In the genomic region with DNA sequence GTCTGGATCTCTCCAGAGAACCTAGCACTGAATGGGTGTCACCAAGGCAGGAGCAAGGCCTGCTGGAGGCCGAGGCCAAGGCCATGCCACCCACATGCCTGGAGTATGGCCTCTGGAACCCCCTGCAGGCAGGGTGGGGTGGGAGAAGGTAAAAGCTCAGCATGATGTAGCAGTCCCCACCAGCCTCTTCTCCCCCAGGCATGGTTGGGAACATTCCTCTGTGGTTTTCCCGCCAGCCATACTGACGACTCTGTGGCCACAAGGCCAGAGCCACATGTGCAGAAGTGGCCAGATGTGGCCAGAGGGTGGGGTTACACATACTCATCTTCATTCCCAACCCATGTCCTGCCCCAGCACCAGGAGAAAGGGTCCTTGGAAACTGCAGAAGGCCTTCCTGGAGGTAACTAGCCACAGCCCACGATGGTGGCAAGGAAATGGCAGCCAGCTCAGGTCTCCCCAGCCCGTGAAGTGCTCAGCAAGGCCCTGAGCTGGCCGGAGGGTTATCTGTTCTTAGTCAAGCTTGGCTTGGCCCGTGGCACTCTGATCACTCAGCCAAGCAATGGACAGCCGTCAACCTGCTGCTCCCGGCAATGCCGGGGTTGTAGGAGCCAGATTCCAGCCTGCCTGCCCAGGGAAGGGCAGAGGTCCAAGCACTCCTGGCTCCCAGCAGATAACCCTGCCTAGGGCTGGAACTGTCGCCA, we compare ENCODE assay signal across 9 cellular contexts. TPM values are rescaled to one million over a fixed set of nuclear protein-coding genes. Genes with fewer than 3 reads are reported as not detected.
DNase-seq lines count a peak whose midpoint lies in the region; TF ChIP-seq lines count a peak whose summit lies in the region.
"Had no signal": no experiment of that assay in that cellular context is flagged by ENCODE, and none has a peak within 500 bp of the region (broad histone marks: within the 10 kb centered on the region; RNA-seq: fewer than 3 reads in every experiment).

No MANE protein-coding gene starts in this region.

- H3K4me1 ChIP-seq in esophagus (ENCODE audit: control insufficient read depth in 2 of 2, insufficient read depth in 2 of 2, low read length in 1 of 2) (peaks cover 14 to 22% of the 10 kb centered on the region in 2 donors), MM.1S (ENCODE audit: low read length) (0 out of 2 replicates have a peak, but pooled peaks cover 4% of the 10 kb centered on the region)

- no peaks in the 10 kb centered on the region for H4K20me1 ChIP-seq in MM.1S (ENCODE audit: insufficient read depth, low read length)

- H3K27me3 Mint-ChIP-seq in nephron progenitor cell (ENCODE audit: low read depth, poor library complexity) (no peaks in the 10 kb centered on the region), progenitor cell of endocrine pancreas (no peaks in the 10 kb centered on the region)

- WGBS in esophagus, 2 donors: 43 to 48% methylated on average over 11 of the region's 11 CpGs

- H3K79me2 ChIP-seq in MM.1S (ENCODE audit: low read length): peaks cover 53% of the 10 kb centered on the region

- DNase-seq in AG09309 (ENCODE audit: low read depth): peak; percentile 45
- DNase-seq in NCI-H446 treated with DMSO at 0.1 percent for 48 hours (lab: John Stamatoyannopoulos, UW): peak; percentile 17
- no peak for DNase-seq in nephron progenitor cell
- DNase-seq in ureter (ENCODE audit: low spot score): no peak
- no peak for DNase-seq in MM.1S
- no peak for DNase-seq in NCI-H187 treated with DMSO at 0.1 percent for 48 hours (lab: John Stamatoyannopoulos, UW)
- no peak for DNase-seq in progenitor cell of endocrine pancreas (ENCODE audit: low spot score, unreplicated experiment)

- H3K36me3 ChIP-seq in esophagus (ENCODE audit: control insufficient read depth in 2 of 2, insufficient read depth in 2 of 2, low read length in 1 of 2) (peaks cover 0 to 18% of the 10 kb centered on the region in 2 donors), MM.1S (replicated peaks; ENCODE audit: insufficient read depth, low read length) (no peaks in the 10 kb centered on the region; the same call in 1 of the 2 replicates)

- H3K27ac Mint-ChIP-seq in nephron progenitor cell: peak overlapping the region; percentile 100
- no peak overlapping the region for H3K27ac Mint-ChIP-seq in progenitor cell of endocrine pancreas

- H3K9me3 ChIP-seq in esophagus (ENCODE audit: control insufficient read depth in 2 of 2, insufficient read depth in 1 of 2, low read depth in 1 of 2, low read length in 1 of 2): no peaks in the 10 kb centered on the region
- no peaks in the 10 kb centered on the region for H3K9me3 ChIP-seq in MM.1S (replicated peaks; ENCODE audit: insufficient read depth, low read length)

- no peak overlapping the region for H2AFZ ChIP-seq in MM.1S (ENCODE audit: low read length)

- H3K4me3 ChIP-seq in AG09309 (ENCODE audit: control insufficient read depth, low read depth, low read length) (no peak overlapping the region), esophagus (ENCODE audit: low read depth in 1 of 2, low read length in 2 of 2) (no peak overlapping the region), MM.1S (ENCODE audit: low read length) (no peak overlapping the region)

- H3K4me2 ChIP-seq in MM.1S (ENCODE audit: low read depth, low read length): no peak overlapping the region

- H3K27ac ChIP-seq in esophagus (ENCODE audit: low read depth in 2 of 2, low read length in 1 of 2) (peak overlapping the region; percentile 74 to 79), MM.1S (ENCODE audit: low read length) (no peak overlapping the region)

- no peaks in the 10 kb centered on the region for H3F3A ChIP-seq in MM.1S (ENCODE audit: insufficient read depth, low read length)

- H3K27me3 ChIP-seq in esophagus (ENCODE audit: control insufficient read depth in 1 of 2, insufficient read depth in 2 of 2, low read length in 2 of 2) (no peaks in the 10 kb centered on the region), MM.1S (replicated peaks; ENCODE audit: insufficient read depth, low read length) (no peaks in the 10 kb centered on the region)

- no peaks in the 10 kb centered on the region for H3K9me2 ChIP-seq in MM.1S (replicated peaks; ENCODE audit: insufficient read depth, low read length)

- H3K36me3 Mint-ChIP-seq in nephron progenitor cell (ENCODE audit: low read depth) (no peaks in the 10 kb centered on the region), progenitor cell of endocrine pancreas (ENCODE audit: insufficient read depth) (no peaks in the 10 kb centered on the region)
- H3K36me3 Mint-ChIP-seq: activated naive CD4-positive, alpha-beta T cell treated with anti-CD3 and anti-CD28 coated beads, Interleukin-2, amount 50 U/mL, for 72 hours had no signal

- no peak overlapping the region for H3K4me3 Mint-ChIP-seq in nephron progenitor cell
- no peak overlapping the region for H3K4me3 Mint-ChIP-seq in progenitor cell of endocrine pancreas (ENCODE audit: low read depth)

- H3K4me1 Mint-ChIP-seq in nephron progenitor cell (peaks cover 49% of the 10 kb centered on the region), progenitor cell of endocrine pancreas (ENCODE audit: low read depth) (peaks cover 7% of the 10 kb centered on the region)

- TF ChIP-seq CTCF in AG09309 (IDR thresholded peaks at IDR 0.05; ENCODE audit: control insufficient read depth, insufficient read depth, low read depth, low read length, missing control alignments) (no peak), nephron progenitor cell (IDR thresholded peaks at IDR 0.05) (no peak), MM.1S (IDR thresholded peaks at IDR 0.05; ENCODE audit: low read length) (no peak), progenitor cell of endocrine pancreas (IDR thresholded peaks at IDR 0.05; ENCODE audit: unreplicated experiment) (no peak)

- no peaks in the 10 kb centered on the region for H3K9me3 Mint-ChIP-seq in nephron progenitor cell
- no peaks in the 10 kb centered on the region for H3K9me3 Mint-ChIP-seq in progenitor cell of endocrine pancreas (ENCODE audit: low read depth)
- H3K9me3 Mint-ChIP-seq: activated naive CD4-positive, alpha-beta T cell treated with anti-CD3 and anti-CD28 coated beads, Interleukin-2, amount 50 U/mL, for 72 hours had no signal

- H3K9ac ChIP-seq in MM.1S (ENCODE audit: low read length): no peak overlapping the region

RNA-seq across cellular contexts. Expression of gene HDAC5, which starts 26.2 kb away (rescaled TPM):
- 10 to 100 TPM; 45.7 to 54.7 TPM for polyA plus RNA-seq in esophagus
- total RNA-seq in ureter: 36.3 TPM
- 39.0 and 41.3 TPM in 2 replicates for total RNA-seq in progenitor cell of endocrine pancreas

RNA-seq across cellular contexts. Expression of gene G6PC3, which starts 26.7 kb away (rescaled TPM):
- 10 to 100 TPM; 36.3 to 43.5 TPM for polyA plus RNA-seq in esophagus
- 76.2 TPM for total RNA-seq in ureter
- total RNA-seq in progenitor cell of endocrine pancreas: 57.3 and 58.7 TPM in 2 replicates

RNA-seq across cellular contexts. Expression of gene LSM12, which starts 30.8 kb away (rescaled TPM):
- polyA plus RNA-seq in esophagus: 10 to 100 TPM; 25.4 to 46.9 TPM
- total RNA-seq in ureter (62.5 TPM), progenitor cell of endocrine pancreas (54.1 and 55.4 TPM in 2 replicates)

RNA-seq across cellular contexts. Expression of gene HROB, which starts 44.5 kb away (rescaled TPM):
- 1 to 10 TPM; 1.7 to 2.5 TPM for polyA plus RNA-seq in esophagus
- total RNA-seq in ureter (1.3 TPM), progenitor cell of endocrine pancreas (10.1 and 12.8 TPM in 2 replicates)

Comparison
In these comparisons a context has a peak if more than half of its experiments do, and no peak if none do; other contexts are left out.
1. DNase-seq: peak in AG09309 (single experiment) and NCI-H446 treated with DMSO at 0.1 percent for 48 hours (single experiment); none in nephron progenitor cell (single experiment), ureter (single experiment), MM.1S (single experiment), NCI-H187 treated with DMSO at 0.1 percent for 48 hours (single experiment) and progenitor cell of endocrine pancreas (single experiment).